Comparison of ENCODE assay signal across 1 cellular context in genomic region chr1:228646717-228647522, GRCh38.
TF ChIP-seq lines count a peak whose summit lies in the region.

No MANE protein-coding gene starts in this region.

TF ChIP-seq in K562, 482 proteins besides CTCF, POLR2A, EP300 and RAD21 (continued from another document and continues in another):
- TF ChIP-seq, protein P1, sequence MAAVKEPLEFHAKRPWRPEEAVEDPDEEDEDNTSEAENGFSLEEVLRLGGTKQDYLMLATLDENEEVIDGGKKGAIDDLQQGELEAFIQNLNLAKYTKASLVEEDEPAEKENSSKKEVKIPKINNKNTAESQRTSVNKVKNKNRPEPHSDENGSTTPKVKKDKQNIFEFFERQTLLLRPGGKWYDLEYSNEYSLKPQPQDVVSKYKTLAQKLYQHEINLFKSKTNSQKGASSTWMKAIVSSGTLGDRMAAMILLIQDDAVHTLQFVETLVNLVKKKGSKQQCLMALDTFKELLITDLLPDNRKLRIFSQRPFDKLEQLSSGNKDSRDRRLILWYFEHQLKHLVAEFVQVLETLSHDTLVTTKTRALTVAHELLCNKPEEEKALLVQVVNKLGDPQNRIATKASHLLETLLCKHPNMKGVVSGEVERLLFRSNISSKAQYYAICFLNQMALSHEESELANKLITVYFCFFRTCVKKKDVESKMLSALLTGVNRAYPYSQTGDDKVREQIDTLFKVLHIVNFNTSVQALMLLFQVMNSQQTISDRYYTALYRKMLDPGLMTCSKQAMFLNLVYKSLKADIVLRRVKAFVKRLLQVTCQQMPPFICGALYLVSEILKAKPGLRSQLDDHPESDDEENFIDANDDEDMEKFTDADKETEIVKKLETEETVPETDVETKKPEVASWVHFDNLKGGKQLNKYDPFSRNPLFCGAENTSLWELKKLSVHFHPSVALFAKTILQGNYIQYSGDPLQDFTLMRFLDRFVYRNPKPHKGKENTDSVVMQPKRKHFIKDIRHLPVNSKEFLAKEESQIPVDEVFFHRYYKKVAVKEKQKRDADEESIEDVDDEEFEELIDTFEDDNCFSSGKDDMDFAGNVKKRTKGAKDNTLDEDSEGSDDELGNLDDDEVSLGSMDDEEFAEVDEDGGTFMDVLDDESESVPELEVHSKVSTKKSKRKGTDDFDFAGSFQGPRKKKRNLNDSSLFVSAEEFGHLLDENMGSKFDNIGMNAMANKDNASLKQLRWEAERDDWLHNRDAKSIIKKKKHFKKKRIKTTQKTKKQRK (IDR thresholded peaks at IDR 0.05; ENCODE audit: borderline replicate concordance, low read depth, low read length): no peak
- TF ChIP-seq CBX5 (IDR thresholded peaks at IDR 0.05; ENCODE audit: borderline replicate concordance, low read depth) (no peak), RBM34 (IDR thresholded peaks at IDR 0.05; ENCODE audit: borderline replicate concordance, insufficient read depth, low read length) (no peak), DEAF1 (CRISPR knock-in tag; IDR thresholded peaks at IDR 0.05) (no peak), CREB1 (IDR thresholded peaks at IDR 0.05) (no peak), CREB1 (CRISPR knock-in tag; IDR thresholded peaks at IDR 0.05) (no peak), PHF20 (IDR thresholded peaks at IDR 0.05; ENCODE audit: partially characterized antibody) (no peak), NFRKB (IDR thresholded peaks at IDR 0.05; ENCODE audit: low read depth) (no peak), BRD4 (IDR thresholded peaks at IDR 0.05) (no peak), RFX1 (IDR thresholded peaks at IDR 0.05) (no peak), ZNF780A (CRISPR knock-in tag; IDR thresholded peaks at IDR 0.05) (no peak), KLF1 (tag; IDR thresholded peaks at IDR 0.05) (no peak), FOXJ3 (CRISPR knock-in tag; IDR thresholded peaks at IDR 0.05) (no peak), PTBP1 (IDR thresholded peaks at IDR 0.05; ENCODE audit: low read depth, low read length) (no peak), HMGN3 (IDR thresholded peaks at IDR 0.05; ENCODE audit: borderline replicate concordance, extremely low read depth, insufficient read length, low read depth, low read length) (no peak), MBD1 (CRISPR knock-in tag; IDR thresholded peaks at IDR 0.05) (no peak), MIER1 (IDR thresholded peaks at IDR 0.05; ENCODE audit: low read depth) (no peak), SAFB (IDR thresholded peaks at IDR 0.05; ENCODE audit: borderline replicate concordance, low read depth, low read length) (no peak), ETV1 (tag; conservative IDR thresholded peaks at IDR 0.05; ENCODE audit: low read depth) (no peak), KAT2B (IDR thresholded peaks at IDR 0.05; ENCODE audit: low read depth, low read length) (no peak), ZNF174 (CRISPR knock-in tag; IDR thresholded peaks at IDR 0.05) (no peak), CHCHD3 (CRISPR knock-in tag; IDR thresholded peaks at IDR 0.05) (no peak), CBFB (CRISPR knock-in tag; IDR thresholded peaks at IDR 0.05) (no peak), MNT (conservative IDR thresholded peaks at IDR 0.05) (no peak), BRCA1 (IDR thresholded peaks at IDR 0.05) (no peak), BRCA1 (CRISPR knock-in tag; IDR thresholded peaks at IDR 0.05) (no peak), MCM3 (IDR thresholded peaks at IDR 0.05) (0 out of 2 replicates have a peak, but pooled peaks have one; percentile 77), JUND (IDR thresholded peaks at IDR 0.05; ENCODE audit: borderline replicate concordance, low read depth, low read length) (no peak), JUND (tag; IDR thresholded peaks at IDR 0.05; ENCODE audit: borderline replicate concordance, low read depth, low read length) (no peak), ZNF584 (CRISPR knock-in tag; IDR thresholded peaks at IDR 0.05; ENCODE audit: low read depth) (no peak), HMG20B (CRISPR knock-in tag; IDR thresholded peaks at IDR 0.05) (no peak), ARID1B (IDR thresholded peaks at IDR 0.05) (peak; percentile 41; the same call in 1 of the 2 replicates), ZNF830 (CRISPR knock-in tag; IDR thresholded peaks at IDR 0.05) (no peak), ZNF512 (tag; IDR thresholded peaks at IDR 0.05) (0 out of 2 replicates have a peak, but pooled peaks have one; percentile 50), ETV6 (IDR thresholded peaks at IDR 0.05; ENCODE audit: borderline replicate concordance in 1 of 2, low read depth in 2 of 2, low read length in 1 of 2) (no peak), ETV6 (CRISPR knock-in tag; IDR thresholded peaks at IDR 0.05; ENCODE audit: borderline replicate concordance) (no peak), CBFA2T2 (conservative IDR thresholded peaks at IDR 0.05) (no peak), SMARCA4 (IDR thresholded peaks at IDR 0.05) (peak; percentile 44; the same call in 1 of the 2 replicates), THAP7 (CRISPR knock-in tag; IDR thresholded peaks at IDR 0.05) (no peak), BMI1 (IDR thresholded peaks at IDR 0.05; ENCODE audit: low read length) (no peak), TCF3 (CRISPR knock-in tag; IDR thresholded peaks at IDR 0.05) (no peak), SIN3B (IDR thresholded peaks at IDR 0.05; ENCODE audit: low read depth) (no peak), E2F6 (IDR thresholded peaks at IDR 0.05; ENCODE audit: borderline replicate concordance in 1 of 2, extremely low read depth in 1 of 2, insufficient read depth in 1 of 2, insufficient read length in 1 of 2, low read depth in 1 of 2, low read length in 1 of 2, poor library complexity in 1 of 2, severe bottlenecking in 1 of 2) (peak in 1 of 2 experiments; percentile 19), KLF10 (CRISPR knock-in tag; IDR thresholded peaks at IDR 0.05) (no peak), ELK1 (CRISPR knock-in tag; IDR thresholded peaks at IDR 0.05) (no peak), ZNF668 (CRISPR knock-in tag; IDR thresholded peaks at IDR 0.05) (no peak), ZBTB1 (CRISPR knock-in tag; IDR thresholded peaks at IDR 0.05; ENCODE audit: borderline replicate concordance, low read depth) (no peak)
- TF ChIP-seq, protein P2, sequence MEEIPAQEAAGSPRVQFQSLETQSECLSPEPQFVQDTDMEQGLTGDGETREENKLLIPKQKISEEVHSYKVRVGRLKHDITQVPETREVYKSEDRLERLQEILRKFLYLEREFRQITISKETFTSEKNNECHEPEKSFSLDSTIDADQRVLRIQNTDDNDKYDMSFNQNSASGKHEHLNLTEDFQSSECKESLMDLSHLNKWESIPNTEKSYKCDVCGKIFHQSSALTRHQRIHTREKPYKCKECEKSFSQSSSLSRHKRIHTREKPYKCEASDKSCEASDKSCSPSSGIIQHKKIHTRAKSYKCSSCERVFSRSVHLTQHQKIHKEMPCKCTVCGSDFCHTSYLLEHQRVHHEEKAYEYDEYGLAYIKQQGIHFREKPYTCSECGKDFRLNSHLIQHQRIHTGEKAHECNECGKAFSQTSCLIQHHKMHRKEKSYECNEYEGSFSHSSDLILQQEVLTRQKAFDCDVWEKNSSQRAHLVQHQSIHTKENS (CRISPR knock-in tag; IDR thresholded peaks at IDR 0.05): no peak
- TF ChIP-seq, protein P3, sequence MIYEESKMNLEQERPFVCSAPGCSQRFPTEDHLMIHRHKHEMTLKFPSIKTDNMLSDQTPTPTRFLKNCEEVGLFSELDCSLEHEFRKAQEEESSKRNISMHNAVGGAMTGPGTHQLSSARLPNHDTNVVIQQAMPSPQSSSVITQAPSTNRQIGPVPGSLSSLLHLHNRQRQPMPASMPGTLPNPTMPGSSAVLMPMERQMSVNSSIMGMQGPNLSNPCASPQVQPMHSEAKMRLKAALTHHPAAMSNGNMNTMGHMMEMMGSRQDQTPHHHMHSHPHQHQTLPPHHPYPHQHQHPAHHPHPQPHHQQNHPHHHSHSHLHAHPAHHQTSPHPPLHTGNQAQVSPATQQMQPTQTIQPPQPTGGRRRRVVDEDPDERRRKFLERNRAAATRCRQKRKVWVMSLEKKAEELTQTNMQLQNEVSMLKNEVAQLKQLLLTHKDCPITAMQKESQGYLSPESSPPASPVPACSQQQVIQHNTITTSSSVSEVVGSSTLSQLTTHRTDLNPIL (CRISPR knock-in tag; IDR thresholded peaks at IDR 0.05): no peak
- TF ChIP-seq, protein P4, sequence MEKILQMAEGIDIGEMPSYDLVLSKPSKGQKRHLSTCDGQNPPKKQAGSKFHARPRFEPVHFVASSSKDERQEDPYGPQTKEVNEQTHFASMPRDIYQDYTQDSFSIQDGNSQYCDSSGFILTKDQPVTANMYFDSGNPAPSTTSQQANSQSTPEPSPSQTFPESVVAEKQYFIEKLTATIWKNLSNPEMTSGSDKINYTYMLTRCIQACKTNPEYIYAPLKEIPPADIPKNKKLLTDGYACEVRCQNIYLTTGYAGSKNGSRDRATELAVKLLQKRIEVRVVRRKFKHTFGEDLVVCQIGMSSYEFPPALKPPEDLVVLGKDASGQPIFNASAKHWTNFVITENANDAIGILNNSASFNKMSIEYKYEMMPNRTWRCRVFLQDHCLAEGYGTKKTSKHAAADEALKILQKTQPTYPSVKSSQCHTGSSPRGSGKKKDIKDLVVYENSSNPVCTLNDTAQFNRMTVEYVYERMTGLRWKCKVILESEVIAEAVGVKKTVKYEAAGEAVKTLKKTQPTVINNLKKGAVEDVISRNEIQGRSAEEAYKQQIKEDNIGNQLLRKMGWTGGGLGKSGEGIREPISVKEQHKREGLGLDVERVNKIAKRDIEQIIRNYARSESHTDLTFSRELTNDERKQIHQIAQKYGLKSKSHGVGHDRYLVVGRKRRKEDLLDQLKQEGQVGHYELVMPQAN (IDR thresholded peaks at IDR 0.05; ENCODE audit: borderline replicate concordance): 0 out of 2 replicates have a peak, but pooled peaks have one; percentile 31
